20 cellular contexts compared by ENCODE assay signal in genomic region chr12:2403221-2403976, GRCh38.
DNase-seq lines count a peak whose midpoint lies in the region; ATAC-seq and TF ChIP-seq lines count a peak whose summit lies in the region.
"Had no signal": no experiment of that assay in that cellular context is flagged by ENCODE, and none has a peak within 500 bp of the region (broad histone marks: within the 10 kb centered on the region; RNA-seq: fewer than 3 reads in every experiment).

No MANE protein-coding gene starts in this region.

- no peaks in the 10 kb centered on the region for H4K20me1 ChIP-seq in neural progenitor cell (ENCODE audit: low read depth)
- H4K20me1 ChIP-seq: BLaER1 treated with 17β-estradiol and CSF1 and Interleukin-3, amounts not matched to agents 10 nM and 100 nM had no signal

- no peaks in the 10 kb centered on the region for H3K4me1 Mint-ChIP-seq in activated naive CD8-positive, alpha-beta T cell treated with anti-CD3 and anti-CD28 coated beads, Interleukin-2, amount 50 U/mL, for 24 hours
- H3K4me1 Mint-ChIP-seq in neural progenitor cell: no peaks in the 10 kb centered on the region
- H3K4me1 Mint-ChIP-seq: CD8-positive, alpha-beta memory T cell had no signal

- H3K9me3 ChIP-seq in neural progenitor cell (ENCODE audit: low read depth): no peaks in the 10 kb centered on the region
- no peaks in the 10 kb centered on the region for H3K9me3 ChIP-seq in ascending aorta
- H3K9me3 ChIP-seq: BLaER1 treated with 17β-estradiol and CSF1 and Interleukin-3, amounts not matched to agents 10 nM and 100 nM; SK-N-SH had no signal

- no peak overlapping the region for H3K4me3 ChIP-seq in neural progenitor cell
- no peak overlapping the region for H3K4me3 ChIP-seq in ascending aorta
- H3K4me3 ChIP-seq: BLaER1 treated with 17β-estradiol and CSF1 and Interleukin-3, amounts not matched to agents 10 nM and 100 nM had no signal

- no peaks in the 10 kb centered on the region for H3K27me3 ChIP-seq in neural progenitor cell
- no peaks in the 10 kb centered on the region for H3K27me3 ChIP-seq in ascending aorta
- H3K27me3 ChIP-seq: BLaER1 treated with 17β-estradiol and CSF1 and Interleukin-3, amounts not matched to agents 10 nM and 100 nM had no signal

- no peak overlapping the region for H3K27ac Mint-ChIP-seq in activated naive CD8-positive, alpha-beta T cell treated with anti-CD3 and anti-CD28 coated beads, Interleukin-2, amount 50 U/mL, for 24 hours
- peak overlapping the region; percentile 55 for H3K27ac Mint-ChIP-seq in neural progenitor cell
- H3K27ac Mint-ChIP-seq: CD8-positive, alpha-beta memory T cell had no signal

- no peaks in the 10 kb centered on the region for H3K79me2 ChIP-seq in neural progenitor cell (ENCODE audit: low read depth)

- ATAC-seq in activated naive CD8-positive, alpha-beta T cell treated with anti-CD3 and anti-CD28 coated beads, Interleukin-2, amount 50 U/mL, for 24 hours: peak; percentile 53

- no peaks in the 10 kb centered on the region for H3K9me3 Mint-ChIP-seq in activated naive CD8-positive, alpha-beta T cell treated with anti-CD3 and anti-CD28 coated beads, Interleukin-2, amount 50 U/mL, for 24 hours
- no peaks in the 10 kb centered on the region for H3K9me3 Mint-ChIP-seq in neural progenitor cell

- TF ChIP-seq CTCF in neural progenitor cell (IDR thresholded peaks at IDR 0.05) (no peak), ascending aorta (IDR thresholded peaks at IDR 0.05) (no peak)

- DNase-seq in stimulated activated CD4-positive, alpha-beta T cell treated with anti-CD3 and anti-CD28 coated beads, Interleukin-1b, Interleukin-23, amount 100 ng/mL, for 48 hours: peak; percentile 6
- no peak for DNase-seq in stimulated activated CD4-positive, alpha-beta T cell treated with anti-CD3 and anti-CD28 coated beads, Interleukin-4, amount 100 ng/mL, for 4 hours
- DNase-seq in activated naive CD8-positive, alpha-beta T cell treated with anti-CD3 and anti-CD28 coated beads, Interleukin-2, amount 50 U/mL, for 24 hours: no peak
- DNase-seq in neural progenitor cell (ENCODE audit: low spot score) (no peak), NCI-H128 (lab: John Stamatoyannopoulos, UW; ENCODE audit: unreplicated experiment) (no peak), GM19238 (ENCODE audit: insufficient read length, low spot score) (no peak), hypothalamus (lab: John Stamatoyannopoulos, UW) (no peak), ascending aorta (ENCODE audit: low spot score in 2 of 2) (no peak)
- DNase-seq: DMS53, EL, IMR-90, Karpas-422, NCI-H1092 treated with DMSO at 0.1 percent for 48 hours, NCI-H2081, NCI-H2171 treated with DMSO at 0.1 percent for 48 hours, NCI-H774, SHP77 treated with DMSO at 0.1 percent for 48 hours, SK-N-SH had no signal

- H3K9ac ChIP-seq in neural progenitor cell: no peak overlapping the region
- H3K9ac ChIP-seq: BLaER1 treated with 17β-estradiol and CSF1 and Interleukin-3, amounts not matched to agents 10 nM and 100 nM; SK-N-SH had no signal

- no peaks in the 10 kb centered on the region for H3F3A ChIP-seq in neural progenitor cell (ENCODE audit: low read depth)

- H3K4me3 Mint-ChIP-seq in activated naive CD8-positive, alpha-beta T cell treated with anti-CD3 and anti-CD28 coated beads, Interleukin-2, amount 50 U/mL, for 24 hours: no peak overlapping the region
- H3K4me3 Mint-ChIP-seq in neural progenitor cell: no peak overlapping the region
- H3K4me3 Mint-ChIP-seq: CD8-positive, alpha-beta memory T cell had no signal

- intact Hi-C loops in ascending aorta (cut with DNase I): no loop called here

- H2AFZ ChIP-seq in neural progenitor cell (replicated peaks): no peak overlapping the region

- H3K4me2 ChIP-seq in neural progenitor cell: no peak overlapping the region
- H3K4me2 ChIP-seq: BLaER1 treated with 17β-estradiol and CSF1 and Interleukin-3, amounts not matched to agents 10 nM and 100 nM; SK-N-SH had no signal

- no peaks in the 10 kb centered on the region for H3K36me3 ChIP-seq in neural progenitor cell
- H3K36me3 ChIP-seq in ascending aorta: no peaks in the 10 kb centered on the region
- H3K36me3 ChIP-seq: BLaER1 treated with 17β-estradiol and CSF1 and Interleukin-3, amounts not matched to agents 10 nM and 100 nM had no signal

- H3K36me3 Mint-ChIP-seq in activated naive CD8-positive, alpha-beta T cell treated with anti-CD3 and anti-CD28 coated beads, Interleukin-2, amount 50 U/mL, for 24 hours (ENCODE audit: low read depth): no peaks in the 10 kb centered on the region
- H3K36me3 Mint-ChIP-seq in neural progenitor cell: no peaks in the 10 kb centered on the region
- H3K36me3 Mint-ChIP-seq: CD8-positive, alpha-beta memory T cell had no signal

- H3K4me1 ChIP-seq in neural progenitor cell (no peaks in the 10 kb centered on the region), ascending aorta (peaks cover 0 to 1% of the 10 kb centered on the region in 2 donors)

- H3K27ac ChIP-seq in neural progenitor cell (no peak overlapping the region), ascending aorta (no peak overlapping the region)
- H3K27ac ChIP-seq: BLaER1 treated with 17β-estradiol and CSF1 and Interleukin-3, amounts not matched to agents 10 nM and 100 nM had no signal

- no peaks in the 10 kb centered on the region for H3K27me3 Mint-ChIP-seq in activated naive CD8-positive, alpha-beta T cell treated with anti-CD3 and anti-CD28 coated beads, Interleukin-2, amount 50 U/mL, for 24 hours
- H3K27me3 Mint-ChIP-seq in neural progenitor cell (ENCODE audit: insufficient read depth, low read depth): peaks cover 2% of the 10 kb centered on the region
